ENCODE assay signal across 8 cellular contexts in the genomic region with DNA sequence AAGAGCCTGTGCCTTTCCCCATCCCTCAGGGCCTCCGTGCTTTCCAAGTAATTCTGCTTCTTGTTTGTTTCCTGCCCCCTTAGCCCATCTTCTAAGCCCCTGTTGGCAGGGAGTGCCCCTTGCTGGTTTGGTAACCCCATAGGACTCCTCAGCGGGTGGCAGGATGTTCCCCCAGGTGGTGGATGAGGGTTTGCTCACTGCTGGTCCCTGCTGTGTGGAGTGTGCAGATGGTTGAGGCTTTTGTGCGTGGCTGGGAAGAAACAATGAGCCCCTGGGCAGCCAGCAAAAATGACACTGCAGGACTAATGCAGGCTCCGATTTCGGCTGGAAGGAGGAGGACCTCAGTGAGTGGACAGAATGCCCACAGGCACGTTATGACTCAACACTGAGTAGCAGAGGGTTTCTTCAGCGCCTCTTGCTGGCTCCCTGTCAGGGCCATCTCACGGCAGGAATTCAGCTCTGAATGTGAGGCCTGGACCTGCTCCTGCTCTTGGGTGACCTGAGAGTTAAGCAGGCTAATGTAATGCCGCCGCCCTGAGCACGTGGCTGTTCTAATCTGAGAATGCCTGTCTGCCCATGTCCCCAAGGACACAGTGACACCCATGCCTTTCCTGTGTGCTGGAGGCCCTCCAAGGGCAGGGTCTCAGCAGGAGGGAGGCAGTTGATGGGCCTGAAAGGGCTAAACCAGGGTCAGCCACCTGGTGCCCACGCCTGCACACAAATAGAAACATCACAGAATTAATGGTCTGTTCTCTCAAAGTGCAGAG. TPM values are rescaled to one million over a fixed set of nuclear protein-coding genes. Genes with fewer than 3 reads are reported as not detected.
A peak's percentile ranks its signal among the peaks of the same experiment; 100 is the strongest.
DNase-seq lines count a peak whose midpoint lies in the region; ATAC-seq and TF ChIP-seq lines count a peak whose summit lies in the region.

No MANE protein-coding gene starts in this region.

- H3K27ac ChIP-seq in coronary artery = peak overlapping the region; percentile 81 to 89

- DNase-seq in COR-L47 (lab: John Stamatoyannopoulos, UW) (peak; percentile 76), NCI-H146 (lab: John Stamatoyannopoulos, UW) (peak; percentile 98), coronary artery (ENCODE audit: low spot score) (peak; percentile 91), mucosa of gallbladder (ENCODE audit: low spot score) (peak; percentile 83)

- TF ChIP-seq CTCF in coronary artery (IDR thresholded peaks at IDR 0.05) = no peak

- H3K4me3 ChIP-seq in coronary artery = peak overlapping the region; percentile 54

- ATAC-seq in GM21786 (IDR thresholded peaks at IDR 0.05; ENCODE audit: unreplicated experiment) = no peak
- ATAC-seq in HG02973 (IDR thresholded peaks at IDR 0.05; ENCODE audit: unreplicated experiment) = no peak
- ATAC-seq in GM19467 (IDR thresholded peaks at IDR 0.05; ENCODE audit: unreplicated experiment) = no peak
- ATAC-seq in GM21390 (IDR thresholded peaks at IDR 0.05; ENCODE audit: unreplicated experiment) = no peak

RNA-seq across cellular contexts. Expression of a gene that starts 16.6 kb away (rescaled TPM):
- total RNA-seq in mucosa of gallbladder = 65.9 TPM

RNA-seq across cellular contexts. Expression of a gene that starts 58.1 kb away (rescaled TPM):
- total RNA-seq in mucosa of gallbladder = 13.8 TPM
